26 cellular contexts compared by ENCODE assay signal in genomic region chr14:74785056-74785613, GRCh38. TPM values are rescaled to one million over a fixed set of nuclear protein-coding genes. Genes with fewer than 3 reads are reported as not detected.
DNase-seq lines count a peak whose midpoint lies in the region; ATAC-seq and TF ChIP-seq lines count a peak whose summit lies in the region.
"Had no signal": no experiment of that assay in that cellular context is flagged by ENCODE, and none has a peak within 500 bp of the region (broad histone marks: within the 10 kb centered on the region; RNA-seq: fewer than 3 reads in every experiment).

No MANE protein-coding gene starts in this region.

- ATAC-seq in activated CD8-positive, alpha-beta T cell treated with anti-CD3 and anti-CD28 coated beads for 36 hours = no peak
- no peak for ATAC-seq in naive thymus-derived CD4-positive, alpha-beta T cell
- ATAC-seq in HG03354 (IDR thresholded peaks at IDR 0.05; ENCODE audit: poor library complexity, severe bottlenecking, unreplicated experiment) = no peak
- ATAC-seq in HG03439 (IDR thresholded peaks at IDR 0.05; ENCODE audit: unreplicated experiment) = no peak
- ATAC-seq: left lobe of liver, Panc1 had no signal

- no peaks in the 10 kb centered on the region for H3K9me3 Mint-ChIP-seq in activated naive CD4-positive, alpha-beta T cell treated with anti-CD3 and anti-CD28 coated beads for 36 hours
- no peaks in the 10 kb centered on the region for H3K9me3 Mint-ChIP-seq in CD4-positive, alpha-beta memory T cell
- no peaks in the 10 kb centered on the region for H3K9me3 Mint-ChIP-seq in activated CD8-positive, alpha-beta T cell treated with anti-CD3 and anti-CD28 coated beads for 36 hours
- H3K9me3 Mint-ChIP-seq in naive thymus-derived CD4-positive, alpha-beta T cell = peaks cover 0 to 3% (median 0%) of the 10 kb centered on the region in 11 donors
- H3K9me3 Mint-ChIP-seq: neural progenitor cell had no signal

- CTCF ChIA-PET in activated naive CD4-positive, alpha-beta T cell treated with anti-CD3 and anti-CD28 coated beads for 36 hours (lab: Charles Lee) = interaction anchor here (0.5 to 1.7 kb wide), 4 partner anchors 8 to 471 kb away, joined by 3 to 4 read pairs (median 4); partner anchors contain the start of gene YLPM1
- CTCF ChIA-PET in CD4-positive, alpha-beta memory T cell (lab: Charles Lee; ENCODE audit: partially characterized antibody) = interaction anchor here (0.6 to 1.6 kb wide), 4 partner anchors 13 to 176 kb away, joined by 3 to 5 read pairs (median 4); partner anchors contain the start of gene YLPM1
- CTCF ChIA-PET in activated CD8-positive, alpha-beta T cell treated with anti-CD3 and anti-CD28 coated beads for 36 hours (lab: Charles Lee) = interaction anchor here (0.7 to 2.3 kb wide), 8 partner anchors 9 to 76 kb away, joined by 3 to 6 read pairs (median 4); partner anchors contain the start of gene YLPM1
- CTCF ChIA-PET in naive thymus-derived CD4-positive, alpha-beta T cell (lab: Charles Lee) = interaction anchor here (0.8 to 2.4 kb wide), 3 partner anchors 9 to 176 kb away, joined by 3 to 7 read pairs (median 4); no protein-coding TSS in a partner anchor

- peaks cover 6% of the 10 kb centered on the region for H3K4me1 ChIP-seq in CD4-positive, alpha-beta memory T cell (ENCODE audit: insufficient read depth, low read length)
- peaks cover 0 to 16% of the 10 kb centered on the region in 2 donors for H3K4me1 ChIP-seq in naive thymus-derived CD4-positive, alpha-beta T cell (ENCODE audit: control insufficient read depth in 2 of 2, insufficient read depth in 2 of 2, low read length in 2 of 2)
- peaks cover 2% of the 10 kb centered on the region for H3K4me1 ChIP-seq in effector memory CD4-positive, alpha-beta T cell (ENCODE audit: control insufficient read depth, insufficient read depth, low read length, poor library complexity, severe bottlenecking)
- H3K4me1 ChIP-seq: adrenal gland, neural progenitor cell, suprapubic skin, uterus had no signal

- H3K27me3 ChIP-seq in CD4-positive, alpha-beta memory T cell (ENCODE audit: insufficient read depth, low read length) = no peaks in the 10 kb centered on the region
- no peaks in the 10 kb centered on the region for H3K27me3 ChIP-seq in naive thymus-derived CD4-positive, alpha-beta T cell (ENCODE audit: control insufficient read depth in 2 of 2, insufficient read depth in 2 of 2, low read length in 2 of 2)
- H3K27me3 ChIP-seq in effector memory CD4-positive, alpha-beta T cell (replicated peaks; ENCODE audit: control insufficient read depth, insufficient read depth, low read length, poor library complexity, severe bottlenecking) = no peaks in the 10 kb centered on the region
- H3K27me3 ChIP-seq: adrenal gland, cardiac muscle cell, neural progenitor cell, suprapubic skin, uterus had no signal

- H3K27ac Mint-ChIP-seq in activated naive CD4-positive, alpha-beta T cell treated with anti-CD3 and anti-CD28 coated beads for 36 hours = peak overlapping the region; percentile 10
- peak overlapping the region; percentile 8 to 82 (median 70) for H3K27ac Mint-ChIP-seq in CD4-positive, alpha-beta memory T cell
- H3K27ac Mint-ChIP-seq in activated CD8-positive, alpha-beta T cell treated with anti-CD3 and anti-CD28 coated beads for 36 hours = peak overlapping the region; percentile 41
- peak overlapping the region; percentile 10 to 63 (median 34) for H3K27ac Mint-ChIP-seq in naive thymus-derived CD4-positive, alpha-beta T cell
- H3K27ac Mint-ChIP-seq: mesothelial cell of epicardium, neural progenitor cell had no signal

- intact Hi-C loops in activated naive CD4-positive, alpha-beta T cell treated with anti-CD3 and anti-CD28 coated beads for 36 hours (cut with micrococcal nuclease) = loop anchor here (2.0 kb wide), 1 partner anchor 20 kb away; no protein-coding TSS in a partner anchor
- intact Hi-C loops in CD4-positive, alpha-beta memory T cell (cut with micrococcal nuclease) = no loop called here
- intact Hi-C loops in activated CD8-positive, alpha-beta T cell treated with anti-CD3 and anti-CD28 coated beads for 36 hours (cut with micrococcal nuclease) = no loop called here
- intact Hi-C loops in naive thymus-derived CD4-positive, alpha-beta T cell (cut with micrococcal nuclease) = no loop called here

- no peaks in the 10 kb centered on the region for H3K9me3 ChIP-seq in CD4-positive, alpha-beta memory T cell (ENCODE audit: control insufficient read depth in 1 of 2, low read length in 2 of 2)
- H3K9me3 ChIP-seq in naive thymus-derived CD4-positive, alpha-beta T cell (ENCODE audit: control insufficient read depth in 2 of 3, low read length in 3 of 3) = no peaks in the 10 kb centered on the region
- H3K9me3 ChIP-seq in effector memory CD4-positive, alpha-beta T cell (ENCODE audit: control insufficient read depth, low read length) = no peaks in the 10 kb centered on the region
- H3K9me3 ChIP-seq: adrenal gland, suprapubic skin, uterus had no signal

- H3K4me3 ChIP-seq in CD4-positive, alpha-beta memory T cell (ENCODE audit: low read length in 2 of 2) = no peak overlapping the region
- no peak overlapping the region for H3K4me3 ChIP-seq in naive thymus-derived CD4-positive, alpha-beta T cell (ENCODE audit: low read length)
- H3K4me3 ChIP-seq in effector memory CD4-positive, alpha-beta T cell (ENCODE audit: insufficient read depth, low read depth, low read length, poor library complexity, severe bottlenecking) = no peak overlapping the region
- H3K4me3 ChIP-seq: adrenal gland, cardiac muscle cell, neural progenitor cell, suprapubic skin, uterus had no signal

- no peak overlapping the region for H3K27ac ChIP-seq in CD4-positive, alpha-beta memory T cell (ENCODE audit: low read depth, low read length)
- peak overlapping the region; percentile 41 for H3K27ac ChIP-seq in naive thymus-derived CD4-positive, alpha-beta T cell (ENCODE audit: low read depth, low read length)
- H3K27ac ChIP-seq in effector memory CD4-positive, alpha-beta T cell (ENCODE audit: insufficient read depth, low read length, poor library complexity, severe bottlenecking) = no peak overlapping the region
- H3K27ac ChIP-seq: adrenal gland, neural progenitor cell, suprapubic skin, uterus had no signal

- POLR2A ChIA-PET in CD4-positive, alpha-beta memory T cell (lab: Charles Lee; ENCODE audit: partially characterized antibody) = interaction anchor here (0.8 to 1.9 kb wide), 2 partner anchors 22 to 26 kb away, joined by 4 to 14 read pairs; partner anchors contain the start of gene YLPM1
- POLR2A ChIA-PET in activated CD8-positive, alpha-beta T cell treated with anti-CD3 and anti-CD28 coated beads for 36 hours (lab: Charles Lee) = interaction anchor here (1.1 kb wide), 1 partner anchor 22 kb away, joined by 4 read pairs; the partner anchor contains the start of gene YLPM1
- POLR2A ChIA-PET in naive thymus-derived CD4-positive, alpha-beta T cell (lab: Charles Lee) = interaction anchor here (0.9 to 1.5 kb wide), 3 partner anchors 9 to 52 kb away, joined by 3 to 5 read pairs (median 4); partner anchors contain the start of gene YLPM1

- DNase-seq in activated naive CD4-positive, alpha-beta T cell treated with anti-CD3 and anti-CD28 coated beads for 36 hours = no peak
- DNase-seq in activated naive CD4-positive, alpha-beta T cell treated with Interleukin-2 at 50 U/mL for 16 hours = no peak
- no peak for DNase-seq in CD4-positive, alpha-beta memory T cell
- DNase-seq in activated CD8-positive, alpha-beta T cell treated with anti-CD3 and anti-CD28 coated beads for 36 hours = no peak
- DNase-seq in naive thymus-derived CD4-positive, alpha-beta T cell = no peak
- DNase-seq in effector memory CD4-positive, alpha-beta T cell = no peak
- DNase-seq: activated T-cell treated with anti-CD3 and anti-CD28 coated beads, Interleukin-2, amount 50 U/mL, for 48 hours; adrenal gland; C1 segment of cervical spinal cord; dermis blood vessel endothelial cell; DMS153; H7; head of caudate nucleus; NCI-H1417; NCI-H510A treated with DMSO at 0.1 percent for 48 hours; NK-92 treated with Interleukin-12 subunit alpha and Interleukin-12 subunit beta, amount 100 ng/mL, for 24 hours; T-helper 2 cell; uterus had no signal

- no peak overlapping the region for H3K4me3 Mint-ChIP-seq in activated naive CD4-positive, alpha-beta T cell treated with anti-CD3 and anti-CD28 coated beads for 36 hours
- no peak overlapping the region for H3K4me3 Mint-ChIP-seq in CD4-positive, alpha-beta memory T cell
- H3K4me3 Mint-ChIP-seq in activated CD8-positive, alpha-beta T cell treated with anti-CD3 and anti-CD28 coated beads for 36 hours = no peak overlapping the region
- peak overlapping the region in 4 of 10 donors; percentile 1 to 42 (median 24) for H3K4me3 Mint-ChIP-seq in naive thymus-derived CD4-positive, alpha-beta T cell
- H3K4me3 Mint-ChIP-seq: mesothelial cell of epicardium, neural progenitor cell had no signal

- H3K36me3 ChIP-seq in CD4-positive, alpha-beta memory T cell (ENCODE audit: insufficient read depth, low read length) = peaks cover 33% of the 10 kb centered on the region
- peaks cover 8 to 66% (median 22%) of the 10 kb centered on the region in 3 experiments for H3K36me3 ChIP-seq in naive thymus-derived CD4-positive, alpha-beta T cell (ENCODE audit: control insufficient read depth in 2 of 3, insufficient read depth in 3 of 3, low read length in 3 of 3)
- H3K36me3 ChIP-seq in effector memory CD4-positive, alpha-beta T cell (ENCODE audit: control insufficient read depth, insufficient read depth, low read length) = peaks cover 47% of the 10 kb centered on the region
- H3K36me3 ChIP-seq: uterus had no signal

- H3K4me1 Mint-ChIP-seq in activated naive CD4-positive, alpha-beta T cell treated with anti-CD3 and anti-CD28 coated beads for 36 hours (ENCODE audit: low read depth) = peaks cover 23% of the 10 kb centered on the region
- peaks cover 19 to 44% (median 27%) of the 10 kb centered on the region in 4 donors for H3K4me1 Mint-ChIP-seq in CD4-positive, alpha-beta memory T cell
- peaks cover 23% of the 10 kb centered on the region for H3K4me1 Mint-ChIP-seq in activated CD8-positive, alpha-beta T cell treated with anti-CD3 and anti-CD28 coated beads for 36 hours (ENCODE audit: low read depth)
- peaks cover 12 to 52% (median 44%) of the 10 kb centered on the region in 7 donors for H3K4me1 Mint-ChIP-seq in naive thymus-derived CD4-positive, alpha-beta T cell
- H3K4me1 Mint-ChIP-seq: mesothelial cell of epicardium, neural progenitor cell had no signal

- TF ChIP-seq CTCF in activated CD8-positive, alpha-beta T cell treated with anti-CD3 and anti-CD28 coated beads for 36 hours (IDR thresholded peaks at IDR 0.05) = no peak

- H3K36me3 Mint-ChIP-seq in activated naive CD4-positive, alpha-beta T cell treated with anti-CD3 and anti-CD28 coated beads for 36 hours (ENCODE audit: low read depth) = peaks cover 48% of the 10 kb centered on the region
- peaks cover 46 to 66% of the 10 kb centered on the region in 2 donors for H3K36me3 Mint-ChIP-seq in CD4-positive, alpha-beta memory T cell
- peaks cover 48% of the 10 kb centered on the region for H3K36me3 Mint-ChIP-seq in activated CD8-positive, alpha-beta T cell treated with anti-CD3 and anti-CD28 coated beads for 36 hours (ENCODE audit: low read depth)
- H3K36me3 Mint-ChIP-seq in naive thymus-derived CD4-positive, alpha-beta T cell = peaks cover 14 to 68% (median 27%) of the 10 kb centered on the region in 5 donors

- no peaks in the 10 kb centered on the region for H3K27me3 Mint-ChIP-seq in activated naive CD4-positive, alpha-beta T cell treated with anti-CD3 and anti-CD28 coated beads for 36 hours (ENCODE audit: low read depth)
- no peaks in the 10 kb centered on the region for H3K27me3 Mint-ChIP-seq in CD4-positive, alpha-beta memory T cell
- no peaks in the 10 kb centered on the region for H3K27me3 Mint-ChIP-seq in activated CD8-positive, alpha-beta T cell treated with anti-CD3 and anti-CD28 coated beads for 36 hours
- no peaks in the 10 kb centered on the region for H3K27me3 Mint-ChIP-seq in naive thymus-derived CD4-positive, alpha-beta T cell

RNA-seq across cellular contexts. Expression of gene YLPM1, which starts 22.0 kb away (rescaled TPM):
- 10 to 100 TPM; 46.5 to 47.0 TPM for total RNA-seq in activated naive CD4-positive, alpha-beta T cell treated with anti-CD3 and anti-CD28 coated beads for 36 hours
- 10 to 100 TPM; 83.1 to 90.3 TPM for total RNA-seq in CD4-positive, alpha-beta memory T cell
- polyA plus RNA-seq in CD4-positive, alpha-beta memory T cell = 10 to 100 TPM in 1 of 2 donors, 1 to 10 TPM in 1; 2.5 to 21.5 TPM
- total RNA-seq in activated CD8-positive, alpha-beta T cell treated with anti-CD3 and anti-CD28 coated beads for 36 hours = 10 to 100 TPM; 43.6 to 49.0 TPM
- 100 to 1,000 TPM in 3 of 5 experiments, 10 to 100 TPM in 2; 84.7 to 119 (median 109) TPM for total RNA-seq in naive thymus-derived CD4-positive, alpha-beta T cell
- 10 to 100 TPM; 13.5 to 26.8 TPM for polyA plus RNA-seq in naive thymus-derived CD4-positive, alpha-beta T cell

Comparison
In these comparisons a context has a peak if more than half of its experiments do, and no peak if none do; other contexts are left out.
1. H3K27ac Mint-ChIP-seq: peak in every context shown above with its lines; median percentile 70 in CD4-positive, alpha-beta memory T cell; 41 in activated CD8-positive, alpha-beta T cell treated with anti-CD3 and anti-CD28 coated beads for 36 hours; 34 in naive thymus-derived CD4-positive, alpha-beta T cell; 10 in activated naive CD4-positive, alpha-beta T cell treated with anti-CD3 and anti-CD28 coated beads for 36 hours.